ENCODE assay signal across 14 cellular contexts in genomic region chr1:44503625-44504024, GRCh38.
A peak's percentile ranks its signal among the peaks of the same experiment; 100 is the strongest.
DNase-seq lines count a peak whose midpoint lies in the region; ATAC-seq and TF ChIP-seq lines count a peak whose summit lies in the region.
"Had no signal": no experiment of that assay in that cellular context is flagged by ENCODE, and none has a peak within 500 bp of the region (broad histone marks: within the 10 kb centered on the region; RNA-seq: fewer than 3 reads in every experiment).

No MANE protein-coding gene starts in this region.

- intact Hi-C loops in sciatic nerve (cut with DNase I): no loop called here

- H3K27ac ChIP-seq in caudate nucleus (ENCODE audit: low read depth, low read length) (peak overlapping the region; percentile 94), layer of hippocampus (ENCODE audit: low read depth, low read length) (peak overlapping the region; percentile 94), temporal lobe (ENCODE audit: low read depth, low read length) (peak overlapping the region; percentile 97)
- H3K27ac ChIP-seq: A549, BLaER1, GM23248 had no signal

- H3K27me3 ChIP-seq in layer of hippocampus (ENCODE audit: control insufficient read depth, insufficient read depth, low read length): no peaks in the 10 kb centered on the region
- H3K27me3 ChIP-seq: BLaER1 had no signal

- H3K4me3 ChIP-seq in foreskin fibroblast (ENCODE audit: low read depth in 1 of 2, low read length in 2 of 2): no peak overlapping the region
- H3K4me3 ChIP-seq: A549, BLaER1, GM12878, GM23248 had no signal

- ATAC-seq in sciatic nerve: no peak
- no peak for ATAC-seq in GM19452 (IDR thresholded peaks at IDR 0.05; ENCODE audit: unreplicated experiment)
- no peak for ATAC-seq in HG03159 (IDR thresholded peaks at IDR 0.05; ENCODE audit: unreplicated experiment)
- ATAC-seq: A549, GM12878, HepG2 had no signal

- TF ChIP-seq CTCF in foreskin fibroblast (IDR thresholded peaks at IDR 0.05; ENCODE audit: low read depth, low read length): no peak

- DNase-seq in NCI-H526 (lab: John Stamatoyannopoulos, UW): peak; percentile 83 to 89
- DNase-seq in caudate nucleus (lab: John Stamatoyannopoulos, UW): no peak
- DNase-seq in sciatic nerve (ENCODE audit: low spot score): no peak
- DNase-seq in foreskin fibroblast: no peak
- DNase-seq: GM23248, H7 had no signal

Comparison
In these comparisons a context has a peak if more than half of its experiments do, and no peak if none do; other contexts are left out.
1. DNase-seq: peak in NCI-H526 (2 of 2); none in caudate nucleus (0 of 61), sciatic nerve (single experiment) and foreskin fibroblast (0 of 2).
2. Peak in every context shown above with its lines, with median percentiles within 50 percentile points of each other: H3K27ac ChIP-seq.